Comparison of ENCODE assay signal across 2 cellular contexts in genomic region chr4:82171756-82172155, GRCh38.
A peak's percentile ranks its signal among the peaks of the same experiment; 100 is the strongest.
DNase-seq lines count a peak whose midpoint lies in the region; TF ChIP-seq lines count a peak whose summit lies in the region.
"Not testable (repeated sequence)": the region's sequence is repeated elsewhere in the genome, so short reads cannot be mapped to it uniquely, and the experiment has no call there.

No MANE protein-coding gene starts in this region.

- not testable (repeated sequence) for H3K4me3 ChIP-seq in A673 (ENCODE audit: low read depth, low read length, poor library complexity, severe bottlenecking)
- H3K4me3 ChIP-seq in SK-N-MC, result peak overlapping the region; percentile 64

- H3K4me1 ChIP-seq in A673 (ENCODE audit: insufficient read depth, low read length, poor library complexity, severe bottlenecking), result peaks cover 13% of the 10 kb centered on the region

- H3K27ac ChIP-seq in A673 (ENCODE audit: low read depth, low read length, poor library complexity, severe bottlenecking) (peak overlapping the region; percentile 93), SK-N-MC (peak overlapping the region; percentile 100)

- POLR2A ChIA-PET in A673 (lab: Charles Lee; ENCODE audit: low non-redundant PET), result not testable (repeated sequence)

- not testable (repeated sequence) for TF ChIP-seq CTCF in A673 (conservative IDR thresholded peaks at IDR 0.05; ENCODE audit: low read depth, low read length)

- H3K9me3 ChIP-seq in A673 (ENCODE audit: low read depth, low read length, poor library complexity, severe bottlenecking); SK-N-MC (ENCODE audit: low read depth, low read length): not testable (repeated sequence)

- intact Hi-C loops in A673 (cut with micrococcal nuclease; ENCODE audit: unreplicated experiment), result loop anchor here (10.0 kb wide), 1 partner anchor 767 kb away; no protein-coding TSS in a partner anchor

- not testable (repeated sequence) for H3K36me3 ChIP-seq in A673 (ENCODE audit: insufficient read depth, low read length, poor library complexity, severe bottlenecking)
- peaks cover 16% of the 10 kb centered on the region for H3K36me3 ChIP-seq in SK-N-MC (ENCODE audit: insufficient read depth, low read length)

- BruUV-seq in A673 (replicated peaks; lab: Mats Ljungman, UMichigan), result not testable (repeated sequence)

- DNase-seq in A673 (ENCODE audit: low spot score), result peak; percentile 83
- DNase-seq in SK-N-MC (ENCODE audit: low read depth, low spot score), result peak; percentile 97

- peak overlapping the region; percentile 53 for H3K9ac ChIP-seq in SK-N-MC (ENCODE audit: insufficient read length)

- CTCF ChIA-PET in A673 (lab: Charles Lee), result not testable (repeated sequence)

- not testable (repeated sequence) for H3K27me3 ChIP-seq in A673 (replicated peaks; ENCODE audit: insufficient read depth, low read depth, low read length, poor library complexity)
